ENCODE assay signal across 1 cellular context in genomic region chr5:135934939-135935338, GRCh38.
TF ChIP-seq lines count a peak whose summit lies in the region.

No MANE protein-coding gene starts in this region.

TF ChIP-seq in HepG2, 621 proteins besides CTCF, POLR2A, EP300 and RAD21:
- TF ChIP-seq ZFP36L1 (CRISPR knock-in tag; IDR thresholded peaks at IDR 0.05) (no peak), MAFK (conservative IDR thresholded peaks at IDR 0.05 in 1 of 2, IDR thresholded peaks at IDR 0.05 in 1 of 2; ENCODE audit: low read length in 2 of 2) (peak; percentile 82 to 87), HDAC6 (IDR thresholded peaks at IDR 0.05; ENCODE audit: low read depth, low read length) (no peak), MED8 (CRISPR knock-in tag; IDR thresholded peaks at IDR 0.05; ENCODE audit: insufficient replicate concordance) (no peak), MAFF (IDR thresholded peaks at IDR 0.05; ENCODE audit: low read depth, low read length) (peak; percentile 77), ZNF549 (CRISPR knock-in tag; IDR thresholded peaks at IDR 0.05) (no peak), NR0B2 (CRISPR knock-in tag; IDR thresholded peaks at IDR 0.05) (no peak), ZNF670 (CRISPR knock-in tag; IDR thresholded peaks at IDR 0.05; ENCODE audit: borderline replicate concordance) (no peak)
TF ChIP-seq in HepG2: peak in this region for 2.
